8 cellular contexts compared by ENCODE assay signal in the genomic region with DNA sequence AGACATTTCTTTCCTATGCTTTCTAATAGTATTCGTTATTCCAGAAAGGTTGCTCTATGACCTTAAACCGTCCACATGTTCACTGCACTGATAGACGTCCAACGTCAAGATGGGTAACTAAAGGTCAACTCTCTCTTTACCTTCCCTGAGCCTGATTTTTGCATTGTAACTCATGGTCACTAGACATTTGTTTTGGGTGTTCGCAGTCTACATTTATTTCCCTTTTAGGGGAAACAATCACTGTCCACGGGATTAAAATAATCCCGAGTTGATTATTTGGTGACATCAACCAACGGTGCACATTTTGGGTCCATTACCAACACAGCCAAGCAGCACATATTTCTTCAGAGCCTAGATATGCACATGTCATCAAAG. TPM values are rescaled to one million over a fixed set of nuclear protein-coding genes. Genes with fewer than 3 reads are reported as not detected.
A peak's percentile ranks its signal among the peaks of the same experiment; 100 is the strongest.
DNase-seq lines count a peak whose midpoint lies in the region; ATAC-seq and TF ChIP-seq lines count a peak whose summit lies in the region.

No MANE protein-coding gene starts in this region.

- POLR2A ChIA-PET in HEK293 (lab: Yijun Ruan, JAX): no interaction called here

- CTCF ChIA-PET in HEK293 (lab: Yijun Ruan, JAX): interaction anchor here (0.6 kb wide), 1 partner anchor 134 kb away, joined by 5 read pairs; no protein-coding TSS in a partner anchor

- no peaks in the 10 kb centered on the region for H3K36me3 ChIP-seq in BE2C
- H3K36me3 ChIP-seq in HEK293 (ENCODE audit: control insufficient read depth in 2 of 2, insufficient read depth in 1 of 2, low read length in 2 of 2): no peaks in the 10 kb centered on the region
- no peaks in the 10 kb centered on the region for H3K36me3 ChIP-seq in adipocyte (ENCODE audit: control insufficient read depth, insufficient read depth, low read length, severe bottlenecking)
- no peaks in the 10 kb centered on the region for H3K36me3 ChIP-seq in tibial nerve

- H3K9me3 ChIP-seq in BE2C (no peaks in the 10 kb centered on the region), HEK293 (ENCODE audit: control insufficient read depth, insufficient read depth, low read depth, low read length) (no peaks in the 10 kb centered on the region), adipocyte (ENCODE audit: control insufficient read depth, low read length) (no peaks in the 10 kb centered on the region), tibial nerve (no peaks in the 10 kb centered on the region)

- no peak for TF ChIP-seq EP300 in tibial nerve (IDR thresholded peaks at IDR 0.05)

- peak overlapping the region; percentile 1; the same call in 1 of the 2 replicates for H3K27ac ChIP-seq in HEK293 (ENCODE audit: extremely low read depth, low read depth, low read length)
- H3K27ac ChIP-seq in tibial nerve: peak overlapping the region; percentile 65 to 98 (median 93)

- H3K4me1 ChIP-seq in BE2C: no peaks in the 10 kb centered on the region
- peaks cover 11% of the 10 kb centered on the region for H3K4me1 ChIP-seq in HEK293 (ENCODE audit: control insufficient read depth, insufficient read depth, low read length)
- H3K4me1 ChIP-seq in adipocyte (ENCODE audit: control insufficient read depth, insufficient read depth, low read length): peaks cover 42% of the 10 kb centered on the region
- H3K4me1 ChIP-seq in tibial nerve: peaks cover 0 to 59% (median 34%) of the 10 kb centered on the region in 4 donors

- no peak for TF ChIP-seq POLR2A in tibial nerve (IDR thresholded peaks at IDR 0.05)

- ATAC-seq in left lobe of liver (peak; percentile 68), GM18873 (IDR thresholded peaks at IDR 0.05; ENCODE audit: low FRiP score, unreplicated experiment) (no peak)

- H3K9ac ChIP-seq in adipocyte (ENCODE audit: low read length): peak overlapping the region; percentile 95

- 7 to 10% methylated on average over 8 of the region's 8 CpGs for WGBS in tibial nerve, 2 donors

- no peak for DNase-seq in BE2C
- DNase-seq in adipocyte (ENCODE audit: low read depth): no peak
- no peak for DNase-seq in left lobe of liver (ENCODE audit: low spot score)
- DNase-seq in tibial nerve (ENCODE audit: low spot score in 2 of 2): no peak
- no peak for DNase-seq in NCI-H1417 (lab: John Stamatoyannopoulos, UW)
- no peak for DNase-seq in 8988T

- H3K4me3 ChIP-seq in BE2C (ENCODE audit: low read depth, low read length) (peak overlapping the region; percentile 92), HEK293 (ENCODE audit: low read depth, low read length) (peak overlapping the region; percentile 36), adipocyte (ENCODE audit: low read length) (peak overlapping the region; percentile 95), tibial nerve (peak overlapping the region; percentile 52 to 98 (median 65))

- no peaks in the 10 kb centered on the region for H3K27me3 ChIP-seq in BE2C
- no peaks in the 10 kb centered on the region for H3K27me3 ChIP-seq in adipocyte (replicated peaks; ENCODE audit: control insufficient read depth, insufficient read depth, low read length)
- no peaks in the 10 kb centered on the region for H3K27me3 ChIP-seq in tibial nerve

- TF ChIP-seq CTCF in BE2C (IDR thresholded peaks at IDR 0.05; ENCODE audit: low read depth, low read length) (no peak), HEK293 (tag by site-specific recombination; IDR thresholded peaks at IDR 0.05) (no peak), tibial nerve (IDR thresholded peaks at IDR 0.05) (no peak)

TF ChIP-seq in HEK293, 187 proteins besides CTCF, POLR2A, EP300 and RAD21 (continues in another document):
- no peak for TF ChIP-seq ZNF596 (tag by site-specific recombination; IDR thresholded peaks at IDR 0.05)
- TF ChIP-seq, protein P1, sequence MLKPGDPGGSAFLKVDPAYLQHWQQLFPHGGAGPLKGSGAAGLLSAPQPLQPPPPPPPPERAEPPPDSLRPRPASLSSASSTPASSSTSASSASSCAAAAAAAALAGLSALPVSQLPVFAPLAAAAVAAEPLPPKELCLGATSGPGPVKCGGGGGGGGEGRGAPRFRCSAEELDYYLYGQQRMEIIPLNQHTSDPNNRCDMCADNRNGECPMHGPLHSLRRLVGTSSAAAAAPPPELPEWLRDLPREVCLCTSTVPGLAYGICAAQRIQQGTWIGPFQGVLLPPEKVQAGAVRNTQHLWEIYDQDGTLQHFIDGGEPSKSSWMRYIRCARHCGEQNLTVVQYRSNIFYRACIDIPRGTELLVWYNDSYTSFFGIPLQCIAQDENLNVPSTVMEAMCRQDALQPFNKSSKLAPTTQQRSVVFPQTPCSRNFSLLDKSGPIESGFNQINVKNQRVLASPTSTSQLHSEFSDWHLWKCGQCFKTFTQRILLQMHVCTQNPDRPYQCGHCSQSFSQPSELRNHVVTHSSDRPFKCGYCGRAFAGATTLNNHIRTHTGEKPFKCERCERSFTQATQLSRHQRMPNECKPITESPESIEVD (tag by site-specific recombination; IDR thresholded peaks at IDR 0.05): no peak
- TF ChIP-seq ZNF768 (tag by site-specific recombination; IDR thresholded peaks at IDR 0.05): no peak
- TF ChIP-seq MZF1 (tag by site-specific recombination; IDR thresholded peaks at IDR 0.05; ENCODE audit: borderline replicate concordance): no peak
- 0 out of 2 replicates have a peak, but pooled peaks have one; percentile 26 for TF ChIP-seq ZNF335 (tag by site-specific recombination; conservative IDR thresholded peaks at IDR 0.05)
- TF ChIP-seq GLIS2 (tag by site-specific recombination; IDR thresholded peaks at IDR 0.05): no peak
- TF ChIP-seq, protein P2, sequence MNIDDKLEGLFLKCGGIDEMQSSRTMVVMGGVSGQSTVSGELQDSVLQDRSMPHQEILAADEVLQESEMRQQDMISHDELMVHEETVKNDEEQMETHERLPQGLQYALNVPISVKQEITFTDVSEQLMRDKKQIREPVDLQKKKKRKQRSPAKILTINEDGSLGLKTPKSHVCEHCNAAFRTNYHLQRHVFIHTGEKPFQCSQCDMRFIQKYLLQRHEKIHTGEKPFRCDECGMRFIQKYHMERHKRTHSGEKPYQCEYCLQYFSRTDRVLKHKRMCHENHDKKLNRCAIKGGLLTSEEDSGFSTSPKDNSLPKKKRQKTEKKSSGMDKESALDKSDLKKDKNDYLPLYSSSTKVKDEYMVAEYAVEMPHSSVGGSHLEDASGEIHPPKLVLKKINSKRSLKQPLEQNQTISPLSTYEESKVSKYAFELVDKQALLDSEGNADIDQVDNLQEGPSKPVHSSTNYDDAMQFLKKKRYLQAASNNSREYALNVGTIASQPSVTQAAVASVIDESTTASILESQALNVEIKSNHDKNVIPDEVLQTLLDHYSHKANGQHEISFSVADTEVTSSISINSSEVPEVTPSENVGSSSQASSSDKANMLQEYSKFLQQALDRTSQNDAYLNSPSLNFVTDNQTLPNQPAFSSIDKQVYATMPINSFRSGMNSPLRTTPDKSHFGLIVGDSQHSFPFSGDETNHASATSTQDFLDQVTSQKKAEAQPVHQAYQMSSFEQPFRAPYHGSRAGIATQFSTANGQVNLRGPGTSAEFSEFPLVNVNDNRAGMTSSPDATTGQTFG (tag by site-specific recombination; IDR thresholded peaks at IDR 0.05; ENCODE audit: borderline replicate concordance): no peak
- no peak for TF ChIP-seq ZIC2 (tag by site-specific recombination; IDR thresholded peaks at IDR 0.05)
- TF ChIP-seq SALL2 (tag by site-specific recombination; IDR thresholded peaks at IDR 0.05; ENCODE audit: borderline replicate concordance): no peak
- TF ChIP-seq ZNF16 (tag by site-specific recombination; IDR thresholded peaks at IDR 0.05; ENCODE audit: low read depth): no peak
- TF ChIP-seq, protein P3, sequence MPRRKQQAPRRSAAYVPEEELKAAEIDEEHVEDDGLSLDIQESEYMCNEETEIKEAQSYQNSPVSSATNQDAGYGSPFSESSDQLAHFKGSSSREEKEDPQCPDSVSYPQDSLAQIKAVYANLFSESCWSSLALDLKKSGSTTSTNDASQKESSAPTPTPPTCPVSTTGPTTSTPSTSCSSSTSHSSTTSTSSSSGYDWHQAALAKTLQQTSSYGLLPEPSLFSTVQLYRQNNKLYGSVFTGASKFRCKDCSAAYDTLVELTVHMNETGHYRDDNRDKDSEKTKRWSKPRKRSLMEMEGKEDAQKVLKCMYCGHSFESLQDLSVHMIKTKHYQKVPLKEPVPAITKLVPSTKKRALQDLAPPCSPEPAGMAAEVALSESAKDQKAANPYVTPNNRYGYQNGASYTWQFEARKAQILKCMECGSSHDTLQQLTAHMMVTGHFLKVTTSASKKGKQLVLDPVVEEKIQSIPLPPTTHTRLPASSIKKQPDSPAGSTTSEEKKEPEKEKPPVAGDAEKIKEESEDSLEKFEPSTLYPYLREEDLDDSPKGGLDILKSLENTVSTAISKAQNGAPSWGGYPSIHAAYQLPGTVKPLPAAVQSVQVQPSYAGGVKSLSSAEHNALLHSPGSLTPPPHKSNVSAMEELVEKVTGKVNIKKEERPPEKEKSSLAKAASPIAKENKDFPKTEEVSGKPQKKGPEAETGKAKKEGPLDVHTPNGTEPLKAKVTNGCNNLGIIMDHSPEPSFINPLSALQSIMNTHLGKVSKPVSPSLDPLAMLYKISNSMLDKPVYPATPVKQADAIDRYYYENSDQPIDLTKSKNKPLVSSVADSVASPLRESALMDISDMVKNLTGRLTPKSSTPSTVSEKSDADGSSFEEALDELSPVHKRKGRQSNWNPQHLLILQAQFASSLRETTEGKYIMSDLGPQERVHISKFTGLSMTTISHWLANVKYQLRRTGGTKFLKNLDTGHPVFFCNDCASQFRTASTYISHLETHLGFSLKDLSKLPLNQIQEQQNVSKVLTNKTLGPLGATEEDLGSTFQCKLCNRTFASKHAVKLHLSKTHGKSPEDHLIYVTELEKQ (tag by site-specific recombination; IDR thresholded peaks at IDR 0.05; ENCODE audit: borderline replicate concordance): no peak
- TF ChIP-seq ZNF266 (tag by site-specific recombination; IDR thresholded peaks at IDR 0.05; ENCODE audit: low read depth): no peak
- 0 out of 2 replicates have a peak, but pooled peaks have one; percentile 3 for TF ChIP-seq ATF2 (tag by site-specific recombination; IDR thresholded peaks at IDR 0.05; ENCODE audit: low read depth)

RNA-seq across cellular contexts. Expression of gene HADH, which starts 0.5 kb away (rescaled TPM):
- 26.6 TPM for polyA plus RNA-seq in BE2C (2012; ENCODE audit: insufficient read depth, insufficient read length, low read depth)
- total RNA-seq in left lobe of liver: 127 TPM
- total RNA-seq in tibial nerve: 100 to 1,000 TPM in 1 of 4 donors, 10 to 100 TPM in 3; 42.2 to 107 (median 55.9) TPM

RNA-seq across cellular contexts. Expression of gene CYP2U1, which starts 57.8 kb away (rescaled TPM):
- polyA plus RNA-seq in BE2C (2012; ENCODE audit: insufficient read depth, insufficient read length, low read depth): 6.1 TPM
- 4.0 TPM for total RNA-seq in left lobe of liver
- 10 to 100 TPM; 24.0 to 50.3 (median 32.9) TPM for total RNA-seq in tibial nerve

Comparison
In these comparisons a context has a peak if more than half of its experiments do, and no peak if none do; other contexts are left out.
1. H3K4me3 ChIP-seq: peak in every context shown above with its lines; median percentile 95 in adipocyte; 92 in BE2C; 65 in tibial nerve; 36 in HEK293.